In the genomic region with DNA sequence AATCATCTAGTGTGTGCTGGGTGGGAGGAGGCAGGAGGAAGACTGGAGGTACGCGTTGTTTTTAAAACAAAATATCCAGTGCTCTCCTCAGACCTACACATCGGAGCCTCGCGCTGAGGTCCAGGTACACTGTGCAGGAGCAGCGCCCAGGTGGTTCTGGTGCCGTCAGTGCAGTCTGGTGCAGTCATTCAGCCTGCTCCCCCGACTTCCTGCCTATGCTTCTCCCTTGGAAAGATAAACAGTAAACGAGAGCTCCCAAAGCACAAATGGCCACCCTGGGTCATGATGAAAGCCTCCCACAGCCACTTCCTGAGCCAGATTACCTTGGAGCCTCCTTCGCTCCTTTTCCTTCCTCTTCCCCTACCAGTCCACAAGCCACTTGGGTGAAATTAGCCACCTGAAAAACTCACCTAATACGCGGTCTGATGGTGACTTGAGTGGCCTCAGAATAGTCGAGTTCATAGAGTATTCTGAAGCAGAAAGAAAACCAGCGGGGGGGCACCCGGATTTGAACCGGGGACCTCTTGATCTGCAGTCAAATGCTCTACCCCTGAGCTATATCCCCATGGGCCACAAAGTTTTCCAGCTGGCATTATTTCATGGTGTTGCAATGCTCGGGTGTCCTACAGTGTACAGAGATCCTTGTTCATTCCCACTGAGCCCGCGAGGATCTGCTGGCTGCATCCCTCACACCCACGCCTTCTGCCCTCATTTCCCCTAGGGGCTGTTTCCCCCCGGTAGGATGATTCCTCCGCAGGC, we compare ENCODE assay signal across 8 cellular contexts.
A peak's percentile ranks its signal among the peaks of the same experiment; 100 is the strongest.
DNase-seq lines count a peak whose midpoint lies in the region; ATAC-seq lines count a peak whose summit lies in the region.

No MANE protein-coding gene starts in this region.

- H3K4me1 Mint-ChIP-seq in activated T-cell treated with anti-CD3 and anti-CD28 coated beads, Interleukin-2, amount 50 U/mL, for 72 hours (ENCODE audit: low read depth): peaks cover 7% of the 10 kb centered on the region

- no peaks in the 10 kb centered on the region for H3K36me3 Mint-ChIP-seq in activated T-cell treated with anti-CD3 and anti-CD28 coated beads, Interleukin-2, amount 50 U/mL, for 72 hours (ENCODE audit: insufficient read depth in 2 of 2)

- H3K27ac Mint-ChIP-seq in activated T-cell treated with anti-CD3 and anti-CD28 coated beads, Interleukin-2, amount 50 U/mL, for 72 hours: no peak overlapping the region

- H3K4me3 Mint-ChIP-seq in activated T-cell treated with anti-CD3 and anti-CD28 coated beads, Interleukin-2, amount 50 U/mL, for 72 hours: no peak overlapping the region

- H3K27me3 Mint-ChIP-seq in activated T-cell treated with anti-CD3 and anti-CD28 coated beads, Interleukin-2, amount 50 U/mL, for 72 hours (ENCODE audit: low read depth): peaks cover 62% of the 10 kb centered on the region

- DNase-seq in activated T-cell treated with anti-CD3 and anti-CD28 coated beads, Interleukin-2, amount 50 U/mL, for 72 hours: no peak
- DNase-seq in activated T-cell treated with anti-CD3 and anti-CD28 coated beads for 4 hours: no peak
- peak; percentile 44 for DNase-seq in RPMI8226
- peak; percentile 37 for DNase-seq in glomerular visceral epithelial cell (ENCODE audit: extremely low spot score)
- DNase-seq in stromal cell of bone marrow (ENCODE audit: low read depth): peak; percentile 31
- DNase-seq in NCI-H1105 (lab: John Stamatoyannopoulos, UW): no peak
- no peak for DNase-seq in posterior cingulate gyrus

- ATAC-seq in activated T-cell treated with anti-CD3 and anti-CD28 coated beads, Interleukin-2, amount 50 U/mL, for 72 hours (replicated peaks in 1 of 2): peak; percentile 21 to 58
- ATAC-seq in HG02588 (IDR thresholded peaks at IDR 0.05; ENCODE audit: unreplicated experiment): no peak

- intact Hi-C loops in posterior cingulate gyrus (cut with DNase I): no loop called here

- H3K9me3 Mint-ChIP-seq in activated T-cell treated with anti-CD3 and anti-CD28 coated beads, Interleukin-2, amount 50 U/mL, for 72 hours: peaks cover 0 to 1% of the 10 kb centered on the region in 2 donors

Comparison
In these comparisons a context has a peak if more than half of its experiments do, and no peak if none do; other contexts are left out.
1. DNase-seq: peak in RPMI8226 (single experiment), glomerular visceral epithelial cell (single experiment) and stromal cell of bone marrow (single experiment); none in activated T-cell treated with anti-CD3 and anti-CD28 coated beads, Interleukin-2, amount 50 U/mL, for 72 hours (0 of 2), activated T-cell treated with anti-CD3 and anti-CD28 coated beads for 4 hours (single experiment), NCI-H1105 (single experiment) and posterior cingulate gyrus (0 of 10).